In the genomic region with DNA sequence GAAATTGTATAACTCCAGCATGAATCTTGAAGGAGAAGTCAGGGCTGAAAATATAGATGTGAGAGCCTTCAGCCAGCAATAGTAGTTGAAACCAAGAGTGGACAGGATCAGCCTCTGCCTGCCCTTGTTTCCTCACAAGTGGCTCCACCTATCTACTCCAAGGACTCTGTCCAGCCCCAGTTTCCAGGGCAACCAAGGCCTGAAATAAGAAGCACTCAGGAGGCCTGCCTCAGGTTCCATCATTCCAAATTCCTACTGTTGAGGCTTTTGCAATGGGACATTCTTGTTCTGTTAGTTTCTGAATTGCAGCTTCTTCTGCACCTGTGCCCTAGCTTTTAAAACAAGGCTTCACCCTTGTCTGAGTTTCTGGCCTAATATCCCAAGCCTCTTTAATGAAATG, we compare ENCODE assay signal across 37 cellular contexts. TPM values are rescaled to one million over a fixed set of nuclear protein-coding genes. Genes with fewer than 3 reads are reported as not detected.
"Had no signal": no experiment of that assay in that cellular context is flagged by ENCODE, and none has a peak within 500 bp of the region (broad histone marks: within the 10 kb centered on the region; RNA-seq: fewer than 3 reads in every experiment).

No MANE protein-coding gene starts in this region.

- H3K27ac ChIP-seq: body of pancreas, Peyer's patch, RWPE1, WERI-Rb-1 had no signal

- H3K36me3 ChIP-seq: Peyer's patch, WERI-Rb-1 had no signal

- H3K36me3 Mint-ChIP-seq: activated CD8-positive, alpha-beta memory T cell treated with anti-CD3 and anti-CD28 coated beads, Interleukin-2, amount 10 ng/mL, durations not matched to agents 7 days and 5 days; activated naive CD4-positive, alpha-beta T cell treated with anti-CD3 and anti-CD28 coated beads, Interleukin-2, amount 10 ng/mL, durations not matched to agents 7 days and 5 days; activated naive CD8-positive, alpha-beta T cell had no signal

- H3K9me3 Mint-ChIP-seq: activated CD4-positive, alpha-beta memory T cell treated with anti-CD3 and anti-CD28 coated beads, Interleukin-2, amount 10 ng/mL, durations not matched to agents 7 days and 5 days had no signal

- DNase-seq: activated CD4-positive, alpha-beta memory T cell treated with anti-CD3 and anti-CD28 coated beads, Interleukin-2, amount 10 ng/mL, durations not matched to agents 7 days and 5 days; activated CD4-positive, alpha-beta T cell treated with anti-CD3 and anti-CD28 coated beads for 1 hour; activated CD4-positive, alpha-beta T cell treated with anti-CD3 and anti-CD28 coated beads for 48 hours; activated CD4-positive, CD25-positive, alpha-beta regulatory T cell; activated CD8-positive, alpha-beta memory T cell treated with anti-CD3 and anti-CD28 coated beads for 24 hours; activated CD8-positive, alpha-beta memory T cell treated with anti-CD3 and anti-CD28 coated beads, Interleukin-2, amount 10 ng/mL, durations not matched to agents 7 days and 5 days; activated CD8-positive, alpha-beta memory T cell treated with anti-CD3 and anti-CD28 coated beads, Interleukin-2, amount 50 U/mL, for 48 hours; activated effector memory CD4-positive, alpha-beta T cell treated with Interleukin-2 at 50 U/mL for 16 hours; activated naive CD4-positive, alpha-beta T cell treated with anti-CD3 and anti-CD28 coated beads, Interleukin-2, amount 10 ng/mL, durations not matched to agents 7 days and 5 days; activated T-cell treated with anti-CD3 and anti-CD28 coated beads, Interleukin-2, amount 50 U/mL, for 48 hours; amygdala; body of pancreas; caudate nucleus; cerebellar nuclear complex; NCI-H1048; NCI-H1105 treated with DMSO at 0.1 percent for 48 hours; NCI-H1436; NCI-H1694; NCI-H2029 treated with DMSO at 0.1 percent for 48 hours; NCI-H2107; NCI-H226; NCI-H524 treated with DMSO at 0.1 percent for 48 hours; PC-3; Peyer's patch; SIG-M5; SW 1271; T-helper 1 cell; T-helper 2 cell; T-helper 9 cell; WERI-Rb-1 had no signal

- H3K9me3 ChIP-seq: body of pancreas, Peyer's patch had no signal

- H3K4me3 ChIP-seq: body of pancreas, Peyer's patch had no signal

- ATAC-seq: activated CD8-positive, alpha-beta memory T cell treated with anti-CD3 and anti-CD28 coated beads, Interleukin-2, amount 10 ng/mL, durations not matched to agents 7 days and 5 days; body of pancreas; PC-3; Right ventricle myocardium inferior had no signal

- H3K4me3 Mint-ChIP-seq: activated CD4-positive, alpha-beta memory T cell treated with anti-CD3 and anti-CD28 coated beads, Interleukin-2, amount 10 ng/mL, durations not matched to agents 7 days and 5 days; activated CD8-positive, alpha-beta memory T cell treated with anti-CD3 and anti-CD28 coated beads, Interleukin-2, amount 10 ng/mL, durations not matched to agents 7 days and 5 days; activated naive CD4-positive, alpha-beta T cell treated with anti-CD3 and anti-CD28 coated beads, Interleukin-2, amount 10 ng/mL, durations not matched to agents 7 days and 5 days; activated naive CD8-positive, alpha-beta T cell had no signal

- H3K27me3 ChIP-seq: body of pancreas, Peyer's patch had no signal

- H3K4me1 Mint-ChIP-seq: activated CD4-positive, alpha-beta memory T cell treated with anti-CD3 and anti-CD28 coated beads, Interleukin-2, amount 10 ng/mL, durations not matched to agents 7 days and 5 days; activated CD8-positive, alpha-beta memory T cell treated with anti-CD3 and anti-CD28 coated beads, Interleukin-2, amount 10 ng/mL, durations not matched to agents 7 days and 5 days; activated naive CD4-positive, alpha-beta T cell treated with anti-CD3 and anti-CD28 coated beads, Interleukin-2, amount 10 ng/mL, durations not matched to agents 7 days and 5 days had no signal

- H3K27ac Mint-ChIP-seq: activated CD4-positive, alpha-beta memory T cell treated with anti-CD3 and anti-CD28 coated beads, Interleukin-2, amount 10 ng/mL, durations not matched to agents 7 days and 5 days; activated CD8-positive, alpha-beta memory T cell treated with anti-CD3 and anti-CD28 coated beads, Interleukin-2, amount 10 ng/mL, durations not matched to agents 7 days and 5 days; activated naive CD4-positive, alpha-beta T cell treated with anti-CD3 and anti-CD28 coated beads, Interleukin-2, amount 10 ng/mL, durations not matched to agents 7 days and 5 days; activated naive CD8-positive, alpha-beta T cell had no signal

- H3K4me1 ChIP-seq: body of pancreas, Peyer's patch had no signal

- H3K27me3 Mint-ChIP-seq: activated CD4-positive, alpha-beta memory T cell treated with anti-CD3 and anti-CD28 coated beads, Interleukin-2, amount 10 ng/mL, durations not matched to agents 7 days and 5 days; activated CD8-positive, alpha-beta memory T cell treated with anti-CD3 and anti-CD28 coated beads, Interleukin-2, amount 10 ng/mL, durations not matched to agents 7 days and 5 days; activated naive CD4-positive, alpha-beta T cell treated with anti-CD3 and anti-CD28 coated beads, Interleukin-2, amount 10 ng/mL, durations not matched to agents 7 days and 5 days; activated naive CD8-positive, alpha-beta T cell had no signal

RNA-seq across cellular contexts. Expression of gene TRPC5OS, which starts 41.6 kb away (rescaled TPM):
- total RNA-seq: activated CD4-positive, alpha-beta memory T cell treated with anti-CD3 and anti-CD28 coated beads, Interleukin-2, amount 10 ng/mL, durations not matched to agents 7 days and 5 days; activated CD8-positive, alpha-beta memory T cell treated with anti-CD3 and anti-CD28 coated beads, Interleukin-2, amount 10 ng/mL, durations not matched to agents 7 days and 5 days; astrocyte; bronchial epithelial cell; M059J; NCI-H460; PC-3; Peyer's patch; Right ventricle myocardium inferior had no signal
